Comparison of ENCODE assay signal across 26 cellular contexts in genomic region chr2:110759411-110759810, GRCh38. TPM values are rescaled to one million over a fixed set of nuclear protein-coding genes. Genes with fewer than 3 reads are reported as not detected.
"Had no signal": no experiment of that assay in that cellular context is flagged by ENCODE, and none has a peak within 500 bp of the region (broad histone marks: within the 10 kb centered on the region; RNA-seq: fewer than 3 reads in every experiment).

No MANE protein-coding gene starts in this region.

- H3K27ac ChIP-seq: stomach, suprapubic skin, testis, thoracic aorta, thyroid gland, tibial artery, tibial nerve, transverse colon, upper lobe of left lung, upper lobe of right lung, uterus, vagina had no signal

- H3K27me3 ChIP-seq: stomach, suprapubic skin, testis, thyroid gland, tibial artery, tibial nerve, transverse colon, upper lobe of left lung, upper lobe of right lung, uterus, vagina had no signal

- H3K36me3 ChIP-seq: stomach, suprapubic skin, thoracic aorta, thyroid gland, tibial artery, tibial nerve, transverse colon, upper lobe of left lung, upper lobe of right lung, uterus, vagina had no signal

- H3K4me1 ChIP-seq: stomach, suprapubic skin, testis, thyroid gland, tibial artery, tibial nerve, transverse colon, upper lobe of left lung, upper lobe of right lung, uterus, vagina had no signal

- DNase-seq: stimulated activated CD4-positive, alpha-beta T cell treated with anti-CD3 and anti-CD28 coated beads, Interleukin-2, amount 100 ng/mL, for 48 hours; stimulated activated CD4-positive, alpha-beta T cell treated with anti-CD3 and anti-CD28 coated beads, Interleukin-4, amount 100 ng/mL, for 1 hour; stimulated activated CD4-positive, alpha-beta T cell treated with anti-CD3 and anti-CD28 coated beads, Interleukin-4, amount 100 ng/mL, for 24 hours; stimulated activated CD4-positive, alpha-beta T cell treated with anti-CD3 and anti-CD28 coated beads, Interleukin-4, amount 100 ng/mL, for 4 hours; stimulated activated CD8-positive, alpha-beta memory T cell treated with anti-CD3 and anti-CD28 coated beads, Interleukin-4, amount 100 ng/mL, for 48 hours; stimulated activated naive B cell treated with anti-CD40 and anti-IgM and Interleukin-4, amounts not matched to agents 10 μg/mL and 1 μg/mL and 100 μg/mL, for 72 hours; stimulated activated naive CD4-positive, alpha-beta T cell; stimulated activated naive CD4-positive, alpha-beta T cell treated with Interleukin-2 at 50 U/mL for 16 hours; stimulated activated naive CD8-positive, alpha-beta T cell treated with anti-CD3 and anti-CD28 coated beads, Interleukin-15, amount 100 ng/mL, for 72 hours; stimulated activated naive CD8-positive, alpha-beta T cell treated with anti-CD3 and anti-CD28 coated beads, Interleukin-15, Interleukin-2, amounts not matched to agents 100 U/mL and 50 U/mL, for 24 hours; stomach; substantia nigra; testis; thyroid gland; tibial artery; transverse colon; trophoblast cell; upper lobe of left lung; upper lobe of right lung; uterus had no signal

- H3K4me3 ChIP-seq: stomach, suprapubic skin, testis, thoracic aorta, thyroid gland, tibial artery, tibial nerve, transverse colon, upper lobe of left lung, upper lobe of right lung, uterus, vagina had no signal

- H3K9me3 ChIP-seq: testis, thyroid gland, upper lobe of right lung, uterus, vagina had no signal

RNA-seq across cellular contexts. Expression of gene ACOXL, which starts 27.0 kb away (rescaled TPM):
- total RNA-seq: subcutaneous adipose tissue, temporal lobe, thoracic aorta, vagina had no signal
